16 cellular contexts compared by ENCODE assay signal in the genomic region with DNA sequence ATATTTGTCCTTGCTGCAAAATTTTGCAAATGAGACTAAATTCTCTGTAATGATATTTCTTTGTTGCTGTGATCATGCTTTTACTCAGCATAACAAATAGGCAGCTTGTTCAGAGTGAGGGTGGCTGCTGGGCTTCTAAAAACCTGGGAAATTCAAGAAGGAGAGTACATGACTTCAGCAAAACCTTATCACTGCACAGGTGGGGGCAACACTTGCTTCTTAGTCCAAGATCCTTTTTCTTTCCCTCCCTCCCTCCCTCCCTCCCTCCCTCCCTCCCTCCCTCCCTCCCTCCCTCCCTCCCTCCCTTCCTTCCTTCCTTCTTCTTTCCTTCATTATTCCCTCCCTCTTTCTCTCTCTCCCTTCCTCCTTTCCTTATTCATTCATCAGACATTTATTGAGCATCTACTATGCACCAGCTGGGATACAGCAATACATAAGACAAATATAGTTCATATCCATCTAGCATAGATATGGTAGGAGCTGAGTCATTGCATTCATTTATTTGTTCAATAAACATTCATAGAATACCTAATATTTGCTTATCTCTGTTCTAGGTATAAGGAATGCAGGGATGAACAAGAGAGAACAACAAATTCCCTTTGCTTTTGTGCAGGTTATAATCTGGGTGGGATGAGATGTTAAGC.
"Had no signal": no experiment of that assay in that cellular context is flagged by ENCODE, and none has a peak within 500 bp of the region (broad histone marks: within the 10 kb centered on the region; RNA-seq: fewer than 3 reads in every experiment).

No MANE protein-coding gene starts in this region.

- H3K4me1 Mint-ChIP-seq: activated CD8-positive, alpha-beta memory T cell treated with anti-CD3 and anti-CD28 coated beads, Interleukin-2, amount 10 ng/mL, durations not matched to agents 7 days and 5 days; natural killer cell had no signal

- H3K27me3 Mint-ChIP-seq: activated CD8-positive, alpha-beta memory T cell treated with anti-CD3 and anti-CD28 coated beads, Interleukin-2, amount 10 ng/mL, durations not matched to agents 7 days and 5 days; activated naive CD8-positive, alpha-beta T cell; activated T-cell treated with anti-CD3 and anti-CD28 coated beads, Interleukin-2, amount 50 U/mL, for 24 hours had no signal

- DNase-seq: activated CD4-positive, alpha-beta T cell treated with anti-CD3 and anti-CD28 coated beads, Interleukin-2, amount 50 U/mL, for 48 hours; activated CD4-positive, CD25-positive, alpha-beta regulatory T cell treated with anti-CD3 and anti-CD28 coated beads, Interleukin-2, amount 50 U/mL, for 72 hours; activated CD8-positive, alpha-beta memory T cell treated with anti-CD3 and anti-CD28 coated beads, Interleukin-2, amount 10 ng/mL, durations not matched to agents 7 days and 5 days; activated gamma-delta T cell; activated T-cell treated with anti-CD3 and anti-CD28 coated beads, Interleukin-2, amount 50 U/mL, for 24 hours; mammary epithelial cell; natural killer cell; occipital lobe; sigmoid colon; stimulated activated CD4-positive, alpha-beta T cell treated with anti-CD3 and anti-CD28 coated beads, Interleukin-2, amount 100 ng/mL, for 24 hours; substantia nigra; transverse colon had no signal

- H3K4me3 ChIP-seq: esophagus muscularis mucosa, sigmoid colon, transverse colon had no signal

- H3K9me3 ChIP-seq: esophagus muscularis mucosa, sigmoid colon, transverse colon had no signal

- H3K36me3 ChIP-seq: esophagus muscularis mucosa, sigmoid colon, transverse colon had no signal

- H3K36me3 Mint-ChIP-seq: activated CD8-positive, alpha-beta memory T cell treated with anti-CD3 and anti-CD28 coated beads, Interleukin-2, amount 10 ng/mL, durations not matched to agents 7 days and 5 days; activated naive CD8-positive, alpha-beta T cell; natural killer cell; stimulated activated naive B cell treated with anti-CD40 and anti-IgM and Interleukin-4, amounts not matched to agents 10 μg/mL and 1 μg/mL and 100 μg/mL, for 72 hours had no signal

- H3K27ac ChIP-seq: esophagus muscularis mucosa, sigmoid colon, transverse colon had no signal

- H3K27ac Mint-ChIP-seq: activated CD8-positive, alpha-beta memory T cell treated with anti-CD3 and anti-CD28 coated beads, Interleukin-2, amount 10 ng/mL, durations not matched to agents 7 days and 5 days; activated naive CD8-positive, alpha-beta T cell; activated T-cell treated with anti-CD3 and anti-CD28 coated beads, Interleukin-2, amount 50 U/mL, for 24 hours; natural killer cell had no signal

- ATAC-seq: activated CD8-positive, alpha-beta memory T cell treated with anti-CD3 and anti-CD28 coated beads, Interleukin-2, amount 10 ng/mL, durations not matched to agents 7 days and 5 days; left lobe of liver; natural killer cell had no signal

- H3K27me3 ChIP-seq: esophagus muscularis mucosa, sigmoid colon, transverse colon had no signal

- H3K9me3 Mint-ChIP-seq: activated T-cell treated with anti-CD3 and anti-CD28 coated beads, Interleukin-2, amount 50 U/mL, for 24 hours; natural killer cell; stimulated activated naive B cell treated with anti-CD40 and anti-IgM and Interleukin-4, amounts not matched to agents 10 μg/mL and 1 μg/mL and 100 μg/mL, for 72 hours had no signal

- H3K4me3 Mint-ChIP-seq: activated CD8-positive, alpha-beta memory T cell treated with anti-CD3 and anti-CD28 coated beads, Interleukin-2, amount 10 ng/mL, durations not matched to agents 7 days and 5 days; activated naive CD8-positive, alpha-beta T cell; activated T-cell treated with anti-CD3 and anti-CD28 coated beads, Interleukin-2, amount 50 U/mL, for 24 hours; natural killer cell had no signal
